ENCODE assay signal across 1 cellular context in genomic region chr6:70651326-70651905, GRCh38.
A peak's percentile ranks its signal among the peaks of the same experiment; 100 is the strongest.
TF ChIP-seq lines count a peak whose summit lies in the region.

No MANE protein-coding gene starts in this region.

TF ChIP-seq in GM12878, 131 proteins besides CTCF, POLR2A, EP300 and RAD21 (continued from another document):
- TF ChIP-seq ZBTB11 (CRISPR knock-in tag; IDR thresholded peaks at IDR 0.05) (no peak), NFIC (IDR thresholded peaks at IDR 0.05; ENCODE audit: low read depth, low read length) (0 out of 2 replicates have a peak, but pooled peaks have one; percentile 22), MTA2 (IDR thresholded peaks at IDR 0.05; ENCODE audit: low read depth) (no peak), YBX1 (IDR thresholded peaks at IDR 0.05) (no peak), PAX8 (IDR thresholded peaks at IDR 0.05) (no peak), STAT1 (conservative IDR thresholded peaks at IDR 0.05) (no peak), KDM1A (IDR thresholded peaks at IDR 0.05; ENCODE audit: borderline replicate concordance) (no peak), IRF5 (IDR thresholded peaks at IDR 0.05; ENCODE audit: borderline replicate concordance) (no peak), NFXL1 (IDR thresholded peaks at IDR 0.05; ENCODE audit: borderline replicate concordance) (no peak), HSF1 (IDR thresholded peaks at IDR 0.05; ENCODE audit: low read depth, low read length) (no peak), RUNX3 (IDR thresholded peaks at IDR 0.05; ENCODE audit: low read length) (peak; percentile 77), RELA (IDR thresholded peaks at IDR 0.05; ENCODE audit: borderline replicate concordance, partially characterized antibody) (no peak), IKZF1 (conservative IDR thresholded peaks at IDR 0.05) (no peak), KLF5 (IDR thresholded peaks at IDR 0.05; ENCODE audit: partially characterized antibody) (no peak), NR2F1 (conservative IDR thresholded peaks at IDR 0.05) (0 out of 2 replicates have a peak, but pooled peaks have one; percentile 31), HDAC2 (IDR thresholded peaks at IDR 0.05) (no peak), ATF3 (IDR thresholded peaks at IDR 0.05; ENCODE audit: borderline replicate concordance, extremely low read depth, low read depth, low read length) (no peak), BMI1 (IDR thresholded peaks at IDR 0.05; ENCODE audit: borderline replicate concordance) (no peak), BRCA1 (IDR thresholded peaks at IDR 0.05; ENCODE audit: low read depth, low read length) (no peak), PRDM15 (CRISPR knock-in tag; IDR thresholded peaks at IDR 0.05) (no peak), CREB1 (IDR thresholded peaks at IDR 0.05; ENCODE audit: low read depth) (no peak), RFX5 (IDR thresholded peaks at IDR 0.05; ENCODE audit: low read depth, low read length) (no peak), CBX5 (IDR thresholded peaks at IDR 0.05; ENCODE audit: low read depth) (no peak), MEF2A (IDR thresholded peaks at IDR 0.05; ENCODE audit: insufficient read depth, low read depth, low read length) (0 out of 2 replicates have a peak, but pooled peaks have one; percentile 9), RCOR1 (conservative IDR thresholded peaks at IDR 0.05; ENCODE audit: low read depth, low read length) (no peak), IKZF2 (IDR thresholded peaks at IDR 0.05) (peak in 1 of 2 experiments; percentile 29; a peak in 1 of 4 replicates), ZNF207 (IDR thresholded peaks at IDR 0.05; ENCODE audit: borderline replicate concordance) (no peak), SIX5 (IDR thresholded peaks at IDR 0.05; ENCODE audit: low read depth, low read length, severe bottlenecking) (no peak)
TF ChIP-seq in GM12878: peak in this region for 6.
